ENCODE assay signal across 21 cellular contexts in genomic region chr7:99864041-99864440, GRCh38. TPM values are rescaled to one million over a fixed set of nuclear protein-coding genes. Genes with fewer than 3 reads are reported as not detected.
DNase-seq lines count a peak whose midpoint lies in the region; ATAC-seq and TF ChIP-seq lines count a peak whose summit lies in the region.
"Had no signal": no experiment of that assay in that cellular context is flagged by ENCODE, and none has a peak within 500 bp of the region (broad histone marks: within the 10 kb centered on the region; RNA-seq: fewer than 3 reads in every experiment).

No MANE protein-coding gene starts in this region.

- TF ChIP-seq CTCF in GM23338 (conservative IDR thresholded peaks at IDR 0.05; ENCODE audit: low read depth in 2 of 2) (no peak), astrocyte of the spinal cord (IDR thresholded peaks at IDR 0.05; ENCODE audit: low read depth, low read length) (no peak), fibroblast of pulmonary artery (IDR thresholded peaks at IDR 0.05; ENCODE audit: low read length, missing control alignments) (no peak), endothelial cell (IDR thresholded peaks at IDR 0.05; ENCODE audit: unreplicated experiment) (no peak)

- no peaks in the 10 kb centered on the region for H4K20me1 ChIP-seq in GM23338 (replicated peaks; ENCODE audit: insufficient read depth)

- in situ Hi-C loops in astrocyte of the spinal cord (cut with HindIII; ENCODE audit: low sequenced_read_pairs) (no loop called here), KBM-7 (cut with MboI; ENCODE audit: low pct_unique_long_range_greater_than_20kb, low sequenced_read_pairs) (no loop called here)

- H3K36me3 Mint-ChIP-seq in GM23338 (ENCODE audit: low read depth) (no peaks in the 10 kb centered on the region; the same call in 2 of the 3 replicates), endothelial cell (ENCODE audit: low read depth, unreplicated experiment) (no peaks in the 10 kb centered on the region)
- H3K36me3 Mint-ChIP-seq: CD8-positive, alpha-beta T cell; IgD-negative memory B cell had no signal

- H3K27me3 Mint-ChIP-seq in GM23338 (ENCODE audit: insufficient read depth, low read depth, poor library complexity) (peaks cover 4% of the 10 kb centered on the region), endothelial cell (ENCODE audit: unreplicated experiment) (no peaks in the 10 kb centered on the region)

- no peaks in the 10 kb centered on the region for H3K27me3 ChIP-seq in GM23338 (ENCODE audit: insufficient read depth)
- H3K27me3 ChIP-seq: BE2C had no signal

- peaks cover 10% of the 10 kb centered on the region; the same call in 1 of the 2 replicates for H3K9me2 ChIP-seq in GM23338 (ENCODE audit: insufficient read depth)

- peak; percentile 17 for DNase-seq in GM23338 (ENCODE audit: low spot score)
- peak; percentile 19 for DNase-seq in LHCN-M2 (ENCODE audit: low read depth)
- peak; percentile 46 for DNase-seq in astrocyte of the spinal cord (ENCODE audit: low read depth, low spot score)
- DNase-seq in fibroblast of pulmonary artery (ENCODE audit: low read depth) = peak; percentile 5
- no peak for DNase-seq in NCI-H2227 (lab: John Stamatoyannopoulos, UW; ENCODE audit: unreplicated experiment)
- DNase-seq in KBM-7 = no peak
- DNase-seq in endothelial cell (ENCODE audit: low spot score) = no peak
- DNase-seq: BE2C; CD8-positive, alpha-beta T cell; EL; NCI-H1092 treated with DMSO at 0.1 percent for 48 hours; NCI-H187; NCI-H510A treated with DMSO at 0.1 percent for 48 hours; RPMI8226; T-cell had no signal

- no peak overlapping the region for H2AFZ ChIP-seq in GM23338

- H3K27ac Mint-ChIP-seq in GM23338 (no peak overlapping the region), endothelial cell (ENCODE audit: unreplicated experiment) (no peak overlapping the region)
- H3K27ac Mint-ChIP-seq: CD8-positive, alpha-beta T cell; T-cell had no signal

- no peak overlapping the region for H3K27ac ChIP-seq in GM23338 (ENCODE audit: low read depth)

- no peak overlapping the region for H3K4me3 Mint-ChIP-seq in GM23338
- H3K4me3 Mint-ChIP-seq in endothelial cell (ENCODE audit: unreplicated experiment) = no peak overlapping the region
- H3K4me3 Mint-ChIP-seq: CD8-positive, alpha-beta T cell; IgD-negative memory B cell; T-cell had no signal

- 0 out of 2 replicates have a peak, but pooled peaks cover 6% of the 10 kb centered on the region for H3K36me3 ChIP-seq in GM23338 (ENCODE audit: insufficient read depth)
- H3K36me3 ChIP-seq: BE2C, HAP-1 had no signal

- no peaks in the 10 kb centered on the region for H3K4me1 ChIP-seq in GM23338 (ENCODE audit: insufficient read depth)
- H3K4me1 ChIP-seq: BE2C had no signal

- H3K4me3 ChIP-seq in GM23338 = no peak overlapping the region
- no peak overlapping the region for H3K4me3 ChIP-seq in astrocyte of the spinal cord (ENCODE audit: low read depth, low read length)
- H3K4me3 ChIP-seq in fibroblast of pulmonary artery (replicated peaks; ENCODE audit: low read depth, low read length) = no peak overlapping the region
- H3K4me3 ChIP-seq: HAP-1 had no signal

- H3K4me2 ChIP-seq in GM23338 = no peak overlapping the region

- H3F3A ChIP-seq in GM23338 (replicated peaks; ENCODE audit: low read depth) = no peaks in the 10 kb centered on the region

- H3K79me2 ChIP-seq in GM23338 (replicated peaks; ENCODE audit: insufficient read depth) = no peaks in the 10 kb centered on the region

- no peaks in the 10 kb centered on the region; the same call in 2 of the 3 replicates for H3K4me1 Mint-ChIP-seq in GM23338
- H3K4me1 Mint-ChIP-seq in endothelial cell (ENCODE audit: unreplicated experiment) = peaks cover 9% of the 10 kb centered on the region
- H3K4me1 Mint-ChIP-seq: IgD-negative memory B cell, T-cell had no signal

- H3K9me3 Mint-ChIP-seq in GM23338 (peaks cover 3% of the 10 kb centered on the region; the same call in 1 of the 3 replicates), endothelial cell (ENCODE audit: unreplicated experiment) (no peaks in the 10 kb centered on the region)
- H3K9me3 Mint-ChIP-seq: CD8-positive, alpha-beta T cell had no signal

- no peak for ATAC-seq in GM23338
- ATAC-seq: CD8-positive, alpha-beta T cell; T-cell had no signal

TF ChIP-seq in GM23338, 12 proteins besides CTCF, POLR2A, EP300 and RAD21 (continues in another document):
- TF ChIP-seq ETS1 (IDR thresholded peaks at IDR 0.05) (no peak), NANOG (IDR thresholded peaks at IDR 0.05; ENCODE audit: borderline replicate concordance) (no peak), JUNB (IDR thresholded peaks at IDR 0.05; ENCODE audit: unreplicated experiment) (no peak), REST (IDR thresholded peaks at IDR 0.05; ENCODE audit: unreplicated experiment) (no peak), EZH2 (IDR thresholded peaks at IDR 0.05; ENCODE audit: low read depth, unreplicated experiment) (no peak), EZH2phosphoT487 (IDR thresholded peaks at IDR 0.05; ENCODE audit: unreplicated experiment) (no peak), ZNF114 (CRISPR knock-in tag; IDR thresholded peaks at IDR 0.05) (no peak), ZNF331 (CRISPR knock-in tag; IDR thresholded peaks at IDR 0.05; ENCODE audit: low read depth) (no peak), STAT1 (IDR thresholded peaks at IDR 0.05; ENCODE audit: unreplicated experiment) (no peak)

RNA-seq across cellular contexts. Expression of gene OR2AE1, which starts 12.8 kb away (rescaled TPM):
- not detected in 2 replicates for total RNA-seq in GM23338 (2014; rRNA removed; shearing (Covaris generic))
- polyA plus RNA-seq in GM23338 (2016; fragmentation: Nextera tagmentation; extraction: Ambion mirVana) = not detected in 2 replicates
- not detected in 2 replicates for total RNA-seq in LHCN-M2 (2014; rRNA removed)
- 0.09 TPM for polyA plus RNA-seq in LHCN-M2 (2012)
- total RNA-seq in endothelial cell (ENCODE audit: unreplicated experiment) = not detected
- total RNA-seq: HT1080, OCI-LY7, SK-MEL-5 had no signal
- polyA plus RNA-seq: AG04450, IgD-negative memory B cell had no signal

RNA-seq across cellular contexts. Expression of gene CYP3A43, which starts 36.2 kb away (rescaled TPM):
- total RNA-seq in GM23338 (2014; rRNA removed; shearing (Covaris generic)) = not detected in 2 replicates
- 0.17 TPM in 1 of 2 replicates, not detected in the other for polyA plus RNA-seq in GM23338 (2016; fragmentation: Nextera tagmentation; extraction: Ambion mirVana)
- total RNA-seq in LHCN-M2 (2014; rRNA removed) (not detected in 2 replicates), endothelial cell (ENCODE audit: unreplicated experiment) (not detected)
- polyA plus RNA-seq in LHCN-M2 (2012) = not detected
- total RNA-seq: CD8-positive, alpha-beta T cell; HT1080; OCI-LY7; SK-MEL-5 had no signal
- polyA plus RNA-seq: AG04450, IgD-negative memory B cell had no signal

RNA-seq across cellular contexts. Expression of gene TRIM4, which starts 55.3 kb away (rescaled TPM):
- 9.1 and 13.7 TPM in 2 replicates for total RNA-seq in GM23338 (2014; rRNA removed; shearing (Covaris generic))
- polyA plus RNA-seq in GM23338 (2016; fragmentation: Nextera tagmentation; extraction: Ambion mirVana) = 5.0 and 5.5 TPM in 2 replicates
- total RNA-seq in LHCN-M2 (2014; rRNA removed) (29.7 and 32.5 TPM in 2 replicates), endothelial cell (ENCODE audit: unreplicated experiment) (5.8 TPM)
- polyA plus RNA-seq in LHCN-M2 (2012) = 15.3 TPM
- total RNA-seq: SK-MEL-5 had no signal

Comparison
In these comparisons a context has a peak if more than half of its experiments do, and no peak if none do; other contexts are left out.
1. DNase-seq: peak in GM23338 (single experiment), LHCN-M2 (single experiment), astrocyte of the spinal cord (single experiment) and fibroblast of pulmonary artery (single experiment); none in NCI-H2227 (single experiment), KBM-7 (single experiment) and endothelial cell (single experiment).